ENCODE assay signal across 27 cellular contexts in the genomic region with DNA sequence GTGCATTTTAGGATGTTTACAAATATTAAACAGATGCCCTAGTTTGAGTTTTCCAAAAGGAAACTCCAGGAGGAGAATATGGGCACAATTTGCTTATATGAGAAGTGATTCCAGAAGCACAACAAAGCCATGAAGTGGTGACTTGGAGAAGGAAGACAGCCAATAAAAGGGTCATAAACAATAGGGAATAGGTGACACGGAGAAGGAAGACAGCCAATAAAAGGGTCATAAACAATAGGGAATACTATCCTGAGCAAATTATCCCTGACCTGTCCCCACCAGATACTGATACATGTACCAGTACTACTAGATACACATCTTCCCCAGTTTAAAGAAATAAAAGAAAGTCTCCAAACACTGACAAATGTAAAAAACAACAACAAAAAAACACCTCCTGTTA.
DNase-seq lines count a peak whose midpoint lies in the region; ATAC-seq, FAIRE-seq and TF ChIP-seq lines count a peak whose summit lies in the region.
"Had no signal": no experiment of that assay in that cellular context is flagged by ENCODE, and none has a peak within 500 bp of the region (broad histone marks: within the 10 kb centered on the region; RNA-seq: fewer than 3 reads in every experiment).

No MANE protein-coding gene starts in this region.

- no peak for ATAC-seq in HG02623 (IDR thresholded peaks at IDR 0.05; ENCODE audit: unreplicated experiment)
- no peak for ATAC-seq in GM18867 (IDR thresholded peaks at IDR 0.05; ENCODE audit: unreplicated experiment)
- ATAC-seq: GM12878 had no signal

- DNase-seq in HEK293T (ENCODE audit: extremely low spot score): no peak
- DNase-seq in LNCaP clone FGC (ENCODE audit: low read depth): peak; percentile 18
- DNase-seq in left kidney (ENCODE audit: low read depth, low spot score): peak; percentile 61
- DNase-seq in kidney: no peak
- DNase-seq: 8988T; ACHN; BE2C; C1 segment of cervical spinal cord; CD4-positive, alpha-beta memory T cell; CD4-positive, CD25-positive, alpha-beta regulatory T cell; CD8-positive, alpha-beta memory T cell; COR-L47; DMS 273 treated with DMSO at 0.1 percent for 48 hours; DMS153; DMS53; DMS79; DND-41; EL; GDM1 had no signal

- H3K4me1 ChIP-seq in kidney (ENCODE audit: control insufficient read depth in 1 of 2, insufficient read depth in 1 of 2, low read depth in 1 of 2, low read length in 2 of 2): no peaks in the 10 kb centered on the region
- H3K4me1 ChIP-seq: BE2C, BLaER1 had no signal

- H3K9ac ChIP-seq in kidney (ENCODE audit: low read length in 2 of 2): no peak overlapping the region
- H3K9ac ChIP-seq: BLaER1 had no signal

- H3K4me3 ChIP-seq in LNCaP clone FGC (ENCODE audit: low read depth, low read length) (no peak overlapping the region), kidney (ENCODE audit: low read length in 2 of 2) (no peak overlapping the region)
- H3K4me3 ChIP-seq: BLaER1, GM12878 had no signal

- intact Hi-C loops in kidney (cut with DNase I): no loop called here

- TF ChIP-seq CTCF in LNCaP clone FGC (IDR thresholded peaks at IDR 0.05; ENCODE audit: control insufficient read depth, extremely low read depth, insufficient read depth) (no peak), kidney (IDR thresholded peaks at IDR 0.05; ENCODE audit: borderline replicate concordance, extremely low read depth, insufficient read depth) (no peak)

- CTCF ChIA-PET in HEK293T (lab: Yijun Ruan, JAX): no interaction called here

- FAIRE-seq in kidney (lab: Jason Lieb, UNC): no peak
- FAIRE-seq: A204.1, GM12878, GM12892, GM18507, GM19239 had no signal

- H3K36me3 ChIP-seq in kidney (ENCODE audit: control insufficient read depth in 1 of 2, insufficient read depth in 2 of 2, low read length in 2 of 2): no peaks in the 10 kb centered on the region
- H3K36me3 ChIP-seq: BE2C, BLaER1 had no signal

- POLR2A ChIA-PET in HEK293T (lab: Yijun Ruan, JAX): no interaction called here

- no peaks in the 10 kb centered on the region for H3K9me3 ChIP-seq in kidney (ENCODE audit: control insufficient read depth in 1 of 2, low read length in 2 of 2)
- H3K9me3 ChIP-seq: BE2C, BLaER1 had no signal

- H3K27ac ChIP-seq in kidney (ENCODE audit: low read depth in 2 of 2, low read length in 2 of 2): no peak overlapping the region
- H3K27ac ChIP-seq: BLaER1 had no signal

TF ChIP-seq in HEK293T, 16 proteins besides CTCF, POLR2A, EP300 and RAD21:
- TF ChIP-seq ARNT (IDR thresholded peaks at IDR 0.05) (no peak), NFRKB (IDR thresholded peaks at IDR 0.05) (no peak), SP1 (IDR thresholded peaks at IDR 0.05) (no peak), TARDBP (IDR thresholded peaks at IDR 0.05) (no peak), FOXM1 (IDR thresholded peaks at IDR 0.05; ENCODE audit: borderline replicate concordance) (no peak)
- TF ChIP-seq, protein P1, sequence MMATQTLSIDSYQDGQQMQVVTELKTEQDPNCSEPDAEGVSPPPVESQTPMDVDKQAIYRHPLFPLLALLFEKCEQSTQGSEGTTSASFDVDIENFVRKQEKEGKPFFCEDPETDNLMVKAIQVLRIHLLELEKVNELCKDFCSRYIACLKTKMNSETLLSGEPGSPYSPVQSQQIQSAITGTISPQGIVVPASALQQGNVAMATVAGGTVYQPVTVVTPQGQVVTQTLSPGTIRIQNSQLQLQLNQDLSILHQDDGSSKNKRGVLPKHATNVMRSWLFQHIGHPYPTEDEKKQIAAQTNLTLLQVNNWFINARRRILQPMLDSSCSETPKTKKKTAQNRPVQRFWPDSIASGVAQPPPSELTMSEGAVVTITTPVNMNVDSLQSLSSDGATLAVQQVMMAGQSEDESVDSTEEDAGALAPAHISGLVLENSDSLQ (IDR thresholded peaks at IDR 0.05): peak; percentile 51

Comparison
In these comparisons a context has a peak if more than half of its experiments do, and no peak if none do; other contexts are left out.
1. DNase-seq: peak in LNCaP clone FGC (single experiment) and left kidney (single experiment); none in HEK293T (single experiment) and kidney (single experiment).